In genomic region chr5:111758284-111758628, GRCh38 we compare ENCODE assay signal across 8 cellular contexts. TPM values are rescaled to one million over a fixed set of nuclear protein-coding genes. Genes with fewer than 3 reads are reported as not detected.
DNase-seq lines count a peak whose midpoint lies in the region; ATAC-seq and TF ChIP-seq lines count a peak whose summit lies in the region.

No MANE protein-coding gene starts in this region.

- peak overlapping the region; percentile 83 for H3K4me3 Mint-ChIP-seq in neural progenitor cell

- H4K20me1 ChIP-seq in neural progenitor cell (ENCODE audit: low read depth): peaks cover 12% of the 10 kb centered on the region

- H3K27me3 ChIP-seq in NT2/D1 (ENCODE audit: insufficient read depth, insufficient read length) (no peaks in the 10 kb centered on the region), endocrine pancreas (ENCODE audit: control insufficient read depth, insufficient read depth, low read length) (no peaks in the 10 kb centered on the region), neural progenitor cell (no peaks in the 10 kb centered on the region)

- ATAC-seq in GM21528 (IDR thresholded peaks at IDR 0.05; ENCODE audit: low FRiP score, unreplicated experiment) (no peak), GM18498 (IDR thresholded peaks at IDR 0.05; ENCODE audit: unreplicated experiment) (no peak)

- peaks cover 36% of the 10 kb centered on the region for H3K79me2 ChIP-seq in neural progenitor cell (ENCODE audit: low read depth)

- peak overlapping the region; percentile 90 for H3K27ac Mint-ChIP-seq in neural progenitor cell

- no peaks in the 10 kb centered on the region for H3K4me1 ChIP-seq in NT2/D1 (ENCODE audit: insufficient read depth, insufficient read length)
- peaks cover 15% of the 10 kb centered on the region for H3K4me1 ChIP-seq in endocrine pancreas (ENCODE audit: control insufficient read depth, insufficient read depth, low read length)
- H3K4me1 ChIP-seq in neural progenitor cell: peaks cover 32% of the 10 kb centered on the region

- H3K9me3 Mint-ChIP-seq in neural progenitor cell: peaks cover 9% of the 10 kb centered on the region

- H3K4me1 Mint-ChIP-seq in neural progenitor cell: peaks cover 36% of the 10 kb centered on the region

- H3F3A ChIP-seq in neural progenitor cell (ENCODE audit: low read depth): peaks cover 24% of the 10 kb centered on the region

- H3K4me3 ChIP-seq in NT2/D1 (ENCODE audit: insufficient read length, low read depth): peak overlapping the region; percentile 74
- H3K4me3 ChIP-seq in endocrine pancreas (ENCODE audit: control insufficient read depth, insufficient read depth, low read length): peak overlapping the region; percentile 44
- H3K4me3 ChIP-seq in neural progenitor cell: peak overlapping the region; percentile 99

- peaks cover 3% of the 10 kb centered on the region for H3K27me3 Mint-ChIP-seq in neural progenitor cell (ENCODE audit: insufficient read depth, low read depth)

- peak overlapping the region; percentile 90 for H3K4me2 ChIP-seq in neural progenitor cell

- peak overlapping the region; percentile 83 for H2AFZ ChIP-seq in neural progenitor cell (replicated peaks)

- DNase-seq in NT2/D1 (ENCODE audit: low read depth, low spot score) (no peak), neural progenitor cell (ENCODE audit: low spot score) (no peak), ureter (ENCODE audit: low spot score) (no peak), hepatic stellate cell (ENCODE audit: low spot score) (no peak)

- TF ChIP-seq CTCF in C4-2B (conservative IDR thresholded peaks at IDR 0.05) (no peak), neural progenitor cell (IDR thresholded peaks at IDR 0.05) (no peak)

- peaks cover 9% of the 10 kb centered on the region for H3K36me3 Mint-ChIP-seq in neural progenitor cell

- H3K27ac ChIP-seq in C4-2B: peak overlapping the region; percentile 97
- H3K27ac ChIP-seq in neural progenitor cell: peak overlapping the region; percentile 94

- H3K9ac ChIP-seq in NT2/D1 (ENCODE audit: insufficient read length, low read depth) (peak overlapping the region; percentile 89), endocrine pancreas (ENCODE audit: control insufficient read depth, insufficient read depth, low read length) (no peak overlapping the region), neural progenitor cell (peak overlapping the region; percentile 81)

- H3K36me3 ChIP-seq in NT2/D1 (ENCODE audit: insufficient read depth, insufficient read length, low read length) (peaks cover 3% of the 10 kb centered on the region), endocrine pancreas (ENCODE audit: control insufficient read depth, insufficient read depth, low read length) (no peaks in the 10 kb centered on the region), neural progenitor cell (no peaks in the 10 kb centered on the region)

- no peaks in the 10 kb centered on the region for H3K9me3 ChIP-seq in NT2/D1 (ENCODE audit: insufficient read depth, low read length)
- no peaks in the 10 kb centered on the region for H3K9me3 ChIP-seq in endocrine pancreas (ENCODE audit: control insufficient read depth, low read length)
- no peaks in the 10 kb centered on the region for H3K9me3 ChIP-seq in neural progenitor cell (ENCODE audit: low read depth)

RNA-seq across cellular contexts. Expression of gene NREP, which starts 1.3 kb away (rescaled TPM):
- total RNA-seq in neural progenitor cell (ENCODE audit: low replicate concordance) (426 and 465 TPM in 2 replicates), ureter (8.5 TPM)

Comparison
In these comparisons a context has a peak if more than half of its experiments do, and no peak if none do; other contexts are left out.
1. H3K4me3 ChIP-seq: peak in every context shown above with its lines; median percentile 99 in neural progenitor cell; 74 in NT2/D1; 44 in endocrine pancreas.
2. RNA of gene NREP, which starts 1.3 kb away (total RNA-seq): 426 to 465 TPM in neural progenitor cell; 8.5 TPM in ureter (single experiment); every median in the first group is over 10 times any median in the second.